1 cellular context compared by ENCODE assay signal in the genomic region with DNA sequence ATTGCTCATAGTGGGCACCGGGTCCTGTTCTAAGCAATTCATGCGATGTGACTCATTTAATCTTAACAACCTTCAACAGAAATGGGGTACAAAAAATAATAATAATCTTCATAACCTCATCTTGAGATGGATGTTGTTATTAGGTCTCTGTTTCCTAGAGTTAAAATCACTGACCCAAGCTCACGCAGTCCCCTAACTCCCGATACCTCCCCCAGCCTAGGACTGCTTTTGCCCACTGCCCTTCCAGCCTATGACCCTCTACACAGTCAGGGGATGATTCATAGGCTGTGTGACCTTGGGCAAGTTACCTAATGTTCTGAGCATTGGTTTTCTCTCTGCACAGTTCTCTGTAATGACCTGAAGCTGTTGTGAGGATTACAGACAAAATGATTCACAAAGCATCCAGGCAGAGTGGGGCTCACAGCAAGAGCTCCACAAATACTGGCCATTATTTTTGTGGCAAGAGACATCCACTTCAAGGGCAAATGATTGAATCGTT.
TF ChIP-seq lines count a peak whose summit lies in the region.

No MANE protein-coding gene starts in this region.

TF ChIP-seq in endothelial cell of umbilical vein, 7 proteins besides CTCF, POLR2A, EP300 and RAD21:
- TF ChIP-seq, protein P1, sequence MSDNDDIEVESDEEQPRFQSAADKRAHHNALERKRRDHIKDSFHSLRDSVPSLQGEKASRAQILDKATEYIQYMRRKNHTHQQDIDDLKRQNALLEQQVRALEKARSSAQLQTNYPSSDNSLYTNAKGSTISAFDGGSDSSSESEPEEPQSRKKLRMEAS (IDR thresholded peaks at IDR 0.05; ENCODE audit: insufficient read depth, insufficient read length), result no peak
- TF ChIP-seq GATA2 (IDR thresholded peaks at IDR 0.05; ENCODE audit: insufficient read depth, insufficient read length, low read depth, low read length), result no peak
- TF ChIP-seq POLR2AphosphoS5 (IDR thresholded peaks at IDR 0.05; ENCODE audit: insufficient read depth, low read depth, low read length), result no peak
- no peak for TF ChIP-seq EZH2 (IDR thresholded peaks at IDR 0.05; ENCODE audit: borderline replicate concordance, low read depth, low read length, severe bottlenecking)
- no peak for TF ChIP-seq JUN (IDR thresholded peaks at IDR 0.05; ENCODE audit: borderline replicate concordance, insufficient read depth, insufficient read length, low read depth)
- no peak for TF ChIP-seq FOS (IDR thresholded peaks at IDR 0.05; ENCODE audit: borderline replicate concordance, insufficient read depth, low read length)
- TF ChIP-seq MYC (IDR thresholded peaks at IDR 0.05; ENCODE audit: low read depth, low read length), result no peak
